In genomic region chr1:26431979-26432695, GRCh38 we compare ENCODE assay signal across 8 cellular contexts. TPM values are rescaled to one million over a fixed set of nuclear protein-coding genes. Genes with fewer than 3 reads are reported as not detected.
DNase-seq lines count a peak whose midpoint lies in the region; TF ChIP-seq lines count a peak whose summit lies in the region.

TSS of gene DHDDS (plus strand) at chr1:26432321. CDS start at chr1:26432946, 625 bp downstream.

- peak within 1 kb of the TSS; percentile 93 for H3K4me3 Mint-ChIP-seq in activated naive CD4-positive, alpha-beta T cell treated with anti-CD3 and anti-CD28 coated beads for 36 hours

- peaks cover 9% of the 10 kb centered on the region for H3K36me3 Mint-ChIP-seq in activated naive CD4-positive, alpha-beta T cell treated with anti-CD3 and anti-CD28 coated beads for 36 hours (ENCODE audit: low read depth)

- H3K9me3 Mint-ChIP-seq in activated naive CD4-positive, alpha-beta T cell treated with anti-CD3 and anti-CD28 coated beads for 36 hours = no peaks in the 10 kb centered on the region

- H3K27ac Mint-ChIP-seq in activated naive CD4-positive, alpha-beta T cell treated with anti-CD3 and anti-CD28 coated beads for 36 hours = peak within 1 kb of the TSS; percentile 80

- H3K27me3 Mint-ChIP-seq in activated naive CD4-positive, alpha-beta T cell treated with anti-CD3 and anti-CD28 coated beads for 36 hours (ENCODE audit: low read depth) = no peaks in the 10 kb centered on the region

- H3K4me3 ChIP-seq in HFF-Myc (replicated peaks; ENCODE audit: low read depth, low read length) = peak within 1 kb of the TSS; percentile 77

- DNase-seq in GM03348 (ENCODE audit: low spot score) = peak; percentile 100
- DNase-seq in HFF-Myc (ENCODE audit: extremely low read depth, low read depth) = peak; percentile 89
- peak; percentile 99 for DNase-seq in NAMALWA (ENCODE audit: low spot score)
- peak; percentile 96 for DNase-seq in SK-N-DZ (ENCODE audit: low spot score)
- DNase-seq in activated naive CD4-positive, alpha-beta T cell treated with anti-CD3 and anti-CD28 coated beads for 36 hours = peak; percentile 99
- DNase-seq in foreskin melanocyte = peak; percentile 96
- peak; percentile 91 for DNase-seq in non-pigmented ciliary epithelial cell (ENCODE audit: low read depth)
- DNase-seq in superior temporal gyrus (ENCODE audit: extremely low spot score) = peak; percentile 98

- intact Hi-C loops in activated naive CD4-positive, alpha-beta T cell treated with anti-CD3 and anti-CD28 coated beads for 36 hours (cut with micrococcal nuclease) = loop anchor here (1.0 kb wide), 1 partner anchor 40 kb away; the partner anchor contains the start of gene HMGN2

- H3K4me1 Mint-ChIP-seq in activated naive CD4-positive, alpha-beta T cell treated with anti-CD3 and anti-CD28 coated beads for 36 hours (ENCODE audit: low read depth) = peaks cover 26% of the 10 kb centered on the region

- TF ChIP-seq CTCF in HFF-Myc (IDR thresholded peaks at IDR 0.05; ENCODE audit: low read depth, low read length, missing control alignments) = no peak

- CTCF ChIA-PET in activated naive CD4-positive, alpha-beta T cell treated with anti-CD3 and anti-CD28 coated beads for 36 hours (lab: Charles Lee) = interaction anchor here (0.7 to 5.6 kb wide), 5 partner anchors 15 to 403 kb away, joined by 3 to 29 read pairs (median 3); no protein-coding TSS in a partner anchor

RNA-seq across cellular contexts. Expression of gene DHDDS, which starts in this region (rescaled TPM):
- 27.6 and 29.4 TPM in 2 replicates for polyA plus RNA-seq in SK-N-DZ (2014; cell fraction: cytosol; rRNA removed)
- polyA plus RNA-seq in SK-N-DZ (2014; cell fraction: nucleus; rRNA removed) = 16.9 and 21.7 TPM in 2 replicates
- total RNA-seq in activated naive CD4-positive, alpha-beta T cell treated with anti-CD3 and anti-CD28 coated beads for 36 hours = 10 to 100 TPM; 26.2 to 26.3 TPM

Comparison
In these comparisons a context has a peak if more than half of its experiments do, and no peak if none do; other contexts are left out.
1. Peak in every context shown above with its lines: DNase-seq and H3K4me3 ChIP-seq.